In the genomic region with DNA sequence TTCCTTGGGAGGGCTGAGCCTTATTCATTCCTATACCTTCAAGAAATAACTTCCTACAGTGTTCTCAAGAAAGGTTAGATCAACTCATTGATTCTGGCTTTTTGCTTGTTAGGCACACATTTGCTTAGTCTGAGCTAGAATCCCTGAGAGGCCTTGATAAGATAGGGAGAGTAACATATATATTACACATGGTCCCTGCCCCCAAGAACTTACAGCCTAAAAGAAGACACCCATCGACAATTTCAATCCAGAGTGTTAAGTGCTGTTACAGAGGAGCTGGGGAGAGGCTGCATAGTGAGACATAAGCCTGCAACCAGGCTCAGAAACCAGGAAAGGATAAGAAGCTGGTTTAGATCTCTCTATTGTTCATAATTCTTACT, we compare ENCODE assay signal across 18 cellular contexts.
DNase-seq lines count a peak whose midpoint lies in the region; ATAC-seq and TF ChIP-seq lines count a peak whose summit lies in the region.
"Had no signal": no experiment of that assay in that cellular context is flagged by ENCODE, and none has a peak within 500 bp of the region (broad histone marks: within the 10 kb centered on the region; RNA-seq: fewer than 3 reads in every experiment).

No MANE protein-coding gene starts in this region.

- no peak for ATAC-seq in PC-3
- ATAC-seq in lower lobe of right lung: no peak

- DNase-seq in PC-3 (no peak), dorsolateral prefrontal cortex (no peak), lower lobe of right lung (no peak), stomach (no peak), T-helper 1 cell (no peak)
- DNase-seq in activated T-cell treated with anti-CD3 and anti-CD28 coated beads, Interleukin-2, amount 50 U/mL, for 48 hours: no peak
- no peak for DNase-seq in activated effector memory CD4-positive, alpha-beta T cell treated with Interleukin-2 at 50 U/mL for 16 hours
- DNase-seq: activated CD4-positive, alpha-beta T cell treated with anti-CD3 and anti-CD28 coated beads, Interleukin-2, amount 50 U/mL, for 48 hours; activated CD4-positive, CD25-positive, alpha-beta regulatory T cell; activated CD8-positive, alpha-beta memory T cell treated with anti-CD3 and anti-CD28 coated beads, Interleukin-2, amount 50 U/mL, for 48 hours; activated naive CD8-positive, alpha-beta T cell treated with anti-CD3 and anti-CD28 coated beads, Interleukin-2, amount 10 ng/mL, durations not matched to agents 7 days and 5 days; DMS153; MM.1S; NCI-H1436 treated with DMSO at 0.1 percent for 48 hours; NCI-H2171; T1000 had no signal

- H3K4me3 ChIP-seq in PC-3 (ENCODE audit: low read length) (no peak overlapping the region), dorsolateral prefrontal cortex (peak overlapping the region in 2 of 59 donors; percentile 8 to 16), lower lobe of right lung (no peak overlapping the region), stomach (no peak overlapping the region)
- H3K4me3 ChIP-seq: coronary artery, HAP-1 had no signal

- H3K9me2 ChIP-seq in PC-3 (replicated peaks; ENCODE audit: low read length): no peaks in the 10 kb centered on the region

- no peak overlapping the region for H3K27ac ChIP-seq in PC-3 (ENCODE audit: low read length)
- H3K27ac ChIP-seq in dorsolateral prefrontal cortex: peak overlapping the region in 32 of 59 donors; percentile 0 to 71 (median 32)
- peak overlapping the region; percentile 26 for H3K27ac ChIP-seq in lower lobe of right lung
- peak overlapping the region in 3 of 5 donors; percentile 3 to 62 (median 23) for H3K27ac ChIP-seq in stomach
- H3K27ac ChIP-seq: coronary artery had no signal

- no peaks in the 10 kb centered on the region for H4K20me1 ChIP-seq in PC-3 (ENCODE audit: low read length)

- peaks cover 4% of the 10 kb centered on the region; the same call in 1 of the 2 replicates for H3K79me2 ChIP-seq in PC-3 (ENCODE audit: low read length)

- H3K36me3 ChIP-seq in PC-3 (ENCODE audit: low read depth, low read length): peaks cover 63% of the 10 kb centered on the region
- peaks cover 57% of the 10 kb centered on the region for H3K36me3 ChIP-seq in lower lobe of right lung
- peaks cover 35 to 79% (median 68%) of the 10 kb centered on the region in 4 donors for H3K36me3 ChIP-seq in stomach

- TF ChIP-seq EP300 in stomach (IDR thresholded peaks at IDR 0.05): no peak

- WGBS in stomach, 5 donors: 20 to 58% (median 26%) methylated on average over 1 of the region's 1 CpG

- intact Hi-C loops in PC-3 (cut with micrococcal nuclease): no loop called here
- intact Hi-C loops in dorsolateral prefrontal cortex (cut with DNase I): no loop called here
- intact Hi-C loops in lower lobe of right lung (cut with DNase I): loop anchor here (10.0 kb wide), 1 partner anchor 64 kb away; a partner anchor contains a TSS
- intact Hi-C loops in stomach (cut with DNase I; ENCODE audit: low total_unique reads): no loop called here

- H3K4me2 ChIP-seq in PC-3 (ENCODE audit: low read length): no peak overlapping the region

- CTCF ChIA-PET in PC-3 (lab: Charles Lee): no interaction called here

- TF ChIP-seq POLR2A in stomach (IDR thresholded peaks at IDR 0.05): no peak

- H3K4me1 ChIP-seq in PC-3 (ENCODE audit: insufficient read depth, low read length): peaks cover 3% of the 10 kb centered on the region; the same call in 1 of the 2 replicates
- H3K4me1 ChIP-seq in lower lobe of right lung: peaks cover 75% of the 10 kb centered on the region
- H3K4me1 ChIP-seq in stomach: peaks cover 44 to 81% (median 60%) of the 10 kb centered on the region in 4 donors

- no peak overlapping the region for H3K9ac ChIP-seq in PC-3 (ENCODE audit: low read length)

- H3K27me3 ChIP-seq in PC-3 (ENCODE audit: low read length) (no peaks in the 10 kb centered on the region), dorsolateral prefrontal cortex (peaks cover 0 to 2% (median 0%) of the 10 kb centered on the region in 45 donors), lower lobe of right lung (ENCODE audit: low read depth) (no peaks in the 10 kb centered on the region), stomach (no peaks in the 10 kb centered on the region)

- H3K9me3 ChIP-seq in PC-3 (ENCODE audit: low read length): no peaks in the 10 kb centered on the region
- no peaks in the 10 kb centered on the region for H3K9me3 ChIP-seq in lower lobe of right lung
- H3K9me3 ChIP-seq in stomach: no peaks in the 10 kb centered on the region
- H3K9me3 ChIP-seq: HAP-1 had no signal

- no peaks in the 10 kb centered on the region for H3F3A ChIP-seq in PC-3 (ENCODE audit: low read length, unreplicated experiment)

- no peak for TF ChIP-seq CTCF in PC-3 (conservative IDR thresholded peaks at IDR 0.05; ENCODE audit: low read depth, low read length)
- TF ChIP-seq CTCF in dorsolateral prefrontal cortex (IDR thresholded peaks at IDR 0.05 in 54 of 56, conservative IDR thresholded peaks at IDR 0.05 in 2 of 56; ENCODE audit: low read depth in 1 of 56, partially characterized antibody in 56 of 56): no peak
- no peak for TF ChIP-seq CTCF in lower lobe of right lung (IDR thresholded peaks at IDR 0.05)
- no peak for TF ChIP-seq CTCF in stomach (IDR thresholded peaks at IDR 0.05)

- H2AFZ ChIP-seq in PC-3 (ENCODE audit: low read length): no peak overlapping the region

- BruUV-seq in PC-3 (replicated peaks; lab: Mats Ljungman, UMichigan): TSS peak; percentile 14

- POLR2A ChIA-PET in PC-3 (lab: Charles Lee; ENCODE audit: unreplicated experiment): no interaction called here
